Comparison of ENCODE assay signal across 8 cellular contexts in genomic region chr19:50556236-50557008, GRCh38. TPM values are rescaled to one million over a fixed set of nuclear protein-coding genes. Genes with fewer than 3 reads are reported as not detected.
DNase-seq lines count a peak whose midpoint lies in the region; ATAC-seq and TF ChIP-seq lines count a peak whose summit lies in the region.

No MANE protein-coding gene starts in this region.

- no peaks in the 10 kb centered on the region for H3K4me1 ChIP-seq in BE2C

- peak overlapping the region; percentile 50 for H3K4me3 ChIP-seq in BE2C (ENCODE audit: low read depth, low read length)

- ATAC-seq in HG02798 (IDR thresholded peaks at IDR 0.05; ENCODE audit: poor library complexity, unreplicated experiment) (peak; percentile 50), GM18517 (IDR thresholded peaks at IDR 0.05; ENCODE audit: unreplicated experiment) (no peak)

- peak; percentile 93 for DNase-seq in BE2C
- DNase-seq in RKO (ENCODE audit: low spot score) = peak; percentile 85
- peak; percentile 55 to 64 for DNase-seq in activated T-helper 1 cell treated with anti-CD3 and anti-CD28 coated beads, Interleukin-2, amount 50 U/mL, for 16 hours (ENCODE audit: low read depth in 1 of 2, low spot score in 1 of 2)
- DNase-seq in fibroblast of peridontal ligament (ENCODE audit: extremely low read depth) = peak; percentile 30
- DNase-seq in stimulated activated naive CD4-positive, alpha-beta T cell treated with Interleukin-2 at 50 U/mL for 16 hours (lab: John Stamatoyannopoulos, UW) = peak; percentile 68

- TF ChIP-seq CTCF in BE2C (IDR thresholded peaks at IDR 0.05; ENCODE audit: low read depth, low read length) (peak; percentile 85), nephron (IDR thresholded peaks at IDR 0.05; ENCODE audit: unreplicated experiment in 3 of 3) (peak; percentile 85 to 94 (median 93))

- no peaks in the 10 kb centered on the region for H3K9me3 Mint-ChIP-seq in nephron

- H3K9me3 ChIP-seq in BE2C = no peaks in the 10 kb centered on the region

- no peaks in the 10 kb centered on the region for H3K36me3 ChIP-seq in BE2C

- peak overlapping the region; percentile 26 to 92 (median 72) for H3K27ac Mint-ChIP-seq in nephron

- H3K36me3 Mint-ChIP-seq in nephron (ENCODE audit: low read depth) = no peaks in the 10 kb centered on the region

- H3K27me3 Mint-ChIP-seq in nephron (ENCODE audit: low read depth) = peaks cover 27% of the 10 kb centered on the region

- H3K4me3 Mint-ChIP-seq in nephron = peak overlapping the region; percentile 86 to 87 (median 87)

- H3K4me1 Mint-ChIP-seq in nephron = peaks cover 28% of the 10 kb centered on the region

- H3K27me3 ChIP-seq in BE2C = peaks cover 18% of the 10 kb centered on the region; the same call in 1 of the 2 replicates

RNA-seq across cellular contexts. Expression of gene LRRC4B, which starts 11.8 kb away (rescaled TPM):
- 7.9 TPM for polyA plus RNA-seq in BE2C (2012; ENCODE audit: insufficient read depth, insufficient read length, low read depth)

RNA-seq across cellular contexts. Expression of gene ASPDH, which starts 42.7 kb away (rescaled TPM):
- 13.9 TPM for polyA plus RNA-seq in BE2C (2012; ENCODE audit: insufficient read depth, insufficient read length, low read depth)

RNA-seq across cellular contexts. Expression of gene JOSD2, which starts 45.4 kb away (rescaled TPM):
- 38.6 TPM for polyA plus RNA-seq in BE2C (2012; ENCODE audit: insufficient read depth, insufficient read length, low read depth)

Comparison
In these comparisons a context has a peak if more than half of its experiments do, and no peak if none do; other contexts are left out.
1. DNase-seq: peak in every context shown above with its lines; median percentile 93 in BE2C; 85 in RKO; 68 in stimulated activated naive CD4-positive, alpha-beta T cell treated with Interleukin-2 at 50 U/mL for 16 hours; 60 in activated T-helper 1 cell treated with anti-CD3 and anti-CD28 coated beads, Interleukin-2, amount 50 U/mL, for 16 hours; 30 in fibroblast of peridontal ligament.